ENCODE assay signal across 13 cellular contexts in genomic region chrX:115958687-115959359, GRCh38.
A peak's percentile ranks its signal among the peaks of the same experiment; 100 is the strongest.
DNase-seq lines count a peak whose midpoint lies in the region; ATAC-seq and TF ChIP-seq lines count a peak whose summit lies in the region.
"Had no signal": no experiment of that assay in that cellular context is flagged by ENCODE, and none has a peak within 500 bp of the region (broad histone marks: within the 10 kb centered on the region; RNA-seq: fewer than 3 reads in every experiment).

No MANE protein-coding gene starts in this region.

- H3K36me3 ChIP-seq in osteoblast (ENCODE audit: insufficient read depth, low read length) = no peaks in the 10 kb centered on the region
- H3K36me3 ChIP-seq in heart right ventricle = no peaks in the 10 kb centered on the region
- H3K36me3 ChIP-seq: suprapubic skin had no signal

- H3K9me3 ChIP-seq in osteoblast (ENCODE audit: low read depth, low read length) = no peaks in the 10 kb centered on the region
- no peaks in the 10 kb centered on the region for H3K9me3 ChIP-seq in heart right ventricle
- H3K9me3 ChIP-seq: mucosa of descending colon, suprapubic skin had no signal

- intact Hi-C loops in heart right ventricle (cut with DNase I) = no loop called here

- H3K27me3 ChIP-seq in osteoblast (ENCODE audit: insufficient read depth, low read length) (peaks cover 8% of the 10 kb centered on the region), heart right ventricle (peaks cover 0 to 68% (median 0%) of the 10 kb centered on the region in 7 donors)
- H3K27me3 ChIP-seq: suprapubic skin had no signal

- in situ Hi-C loops in SK-MEL-5 (cut with HindIII; ENCODE audit: low pct_unique_long_range_greater_than_20kb, low sequenced_read_pairs) = no loop called here

- peak; percentile 14 for TF ChIP-seq CTCF in osteoblast (IDR thresholded peaks at IDR 0.05; ENCODE audit: extremely low read depth, low read depth, low read length)
- TF ChIP-seq CTCF in heart right ventricle (IDR thresholded peaks at IDR 0.05) = no peak

- H3K4me2 ChIP-seq in osteoblast (ENCODE audit: insufficient read depth, low read length) = no peak overlapping the region

- WGBS in heart right ventricle, 2 donors = 88 to 93% methylated on average over 3 of the region's 3 CpGs

- H3K4me1 ChIP-seq in osteoblast (ENCODE audit: insufficient read depth, low read length) (no peaks in the 10 kb centered on the region), heart right ventricle (no peaks in the 10 kb centered on the region)
- H3K4me1 ChIP-seq: suprapubic skin had no signal

- peak; percentile 28 to 58 for DNase-seq in NCI-H524 (lab: John Stamatoyannopoulos, UW)
- DNase-seq in NCI-H524 treated with DMSO at 0.1 percent for 48 hours (lab: John Stamatoyannopoulos, UW) = no peak
- peak; percentile 20 for DNase-seq in MV-4-11 (lab: John Stamatoyannopoulos, UW)
- peak; percentile 38 for DNase-seq in SK-MEL-5 (ENCODE audit: low read depth, low spot score)
- DNase-seq in osteoblast (ENCODE audit: insufficient read length, low spot score, missing footprints) = no peak
- no peak for DNase-seq in stimulated activated CD4-positive, alpha-beta T cell treated with anti-CD3 and anti-CD28 coated beads, Interleukin-2, amount 100 ng/mL, for 48 hours
- no peak for DNase-seq in heart right ventricle
- DNase-seq: activated CD4-positive, CD25-positive, alpha-beta regulatory T cell; activated T-cell treated with anti-CD3 and anti-CD28 coated beads, Interleukin-2, amount 50 U/mL, for 24 hours; mucosa of descending colon; NCI-H1048 had no signal

- H3K27ac ChIP-seq in osteoblast (ENCODE audit: low read depth, low read length) (no peak overlapping the region), heart right ventricle (no peak overlapping the region)
- H3K27ac ChIP-seq: suprapubic skin had no signal

- H4K20me1 ChIP-seq in osteoblast (ENCODE audit: insufficient read depth, low read length) = no peaks in the 10 kb centered on the region

- no peaks in the 10 kb centered on the region for H3K79me2 ChIP-seq in osteoblast (ENCODE audit: insufficient read depth, low read length)

- H3K4me3 ChIP-seq in osteoblast (ENCODE audit: insufficient read depth, low read length) = no peak overlapping the region
- no peak overlapping the region for H3K4me3 ChIP-seq in heart right ventricle
- H3K4me3 ChIP-seq: mucosa of descending colon, suprapubic skin had no signal

- no peak overlapping the region for H2AFZ ChIP-seq in osteoblast (ENCODE audit: low read length)

- ATAC-seq in esophagus mucosa (no peak), heart right ventricle (no peak)

Comparison
In these comparisons a context has a peak if more than half of its experiments do, and no peak if none do; other contexts are left out.
1. DNase-seq: peak in NCI-H524 (2 of 2), MV-4-11 (single experiment) and SK-MEL-5 (single experiment); none in NCI-H524 treated with DMSO at 0.1 percent for 48 hours (single experiment), osteoblast (single experiment), stimulated activated CD4-positive, alpha-beta T cell treated with anti-CD3 and anti-CD28 coated beads, Interleukin-2, amount 100 ng/mL, for 48 hours (0 of 2) and heart right ventricle (0 of 2).